27 cellular contexts compared by ENCODE assay signal in the genomic region with DNA sequence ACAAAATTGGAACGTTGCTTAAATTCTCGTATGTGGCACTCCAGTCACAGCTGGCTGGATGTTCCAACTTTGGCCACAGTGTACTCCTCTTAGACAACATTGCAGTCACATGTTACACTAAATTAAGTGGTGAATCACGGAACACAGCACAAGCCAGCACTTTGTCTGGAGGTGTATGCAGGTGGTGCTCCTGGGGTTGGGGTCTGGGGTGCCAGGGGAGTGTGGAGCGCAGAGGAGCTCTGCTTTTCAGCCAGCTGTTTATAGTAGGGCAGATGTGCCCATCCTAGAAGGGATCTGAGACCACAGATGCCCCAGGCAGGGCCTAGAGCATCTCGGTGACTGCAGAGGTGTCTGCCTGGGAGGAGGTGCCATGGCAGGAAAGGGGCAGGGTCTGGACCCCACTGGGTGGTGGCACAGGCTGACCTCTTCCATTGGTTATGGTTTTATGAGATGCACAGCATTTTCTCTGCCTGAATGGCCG.
A peak's percentile ranks its signal among the peaks of the same experiment; 100 is the strongest.
DNase-seq lines count a peak whose midpoint lies in the region; ATAC-seq and TF ChIP-seq lines count a peak whose summit lies in the region.
"Had no signal": no experiment of that assay in that cellular context is flagged by ENCODE, and none has a peak within 500 bp of the region (broad histone marks: within the 10 kb centered on the region; RNA-seq: fewer than 3 reads in every experiment).

No MANE protein-coding gene starts in this region.

- no peak overlapping the region for H3K4me3 ChIP-seq in SK-N-SH (ENCODE audit: low read depth in 2 of 2, low read length in 1 of 2)
- no peak overlapping the region for H3K4me3 ChIP-seq in sigmoid colon
- H3K4me3 ChIP-seq: lower lobe of right lung, mucosa of descending colon, pancreas, SK-N-MC, smooth muscle cell, upper lobe of right lung had no signal

- no peak overlapping the region for H2AFZ ChIP-seq in SK-N-SH (ENCODE audit: low read depth)

- H3K4me1 ChIP-seq in SK-N-SH (ENCODE audit: control insufficient read depth in 1 of 2, insufficient read depth in 2 of 2, low read depth in 1 of 2, low read length in 1 of 2) (no peaks in the 10 kb centered on the region), sigmoid colon (no peaks in the 10 kb centered on the region)
- H3K4me1 ChIP-seq: lower lobe of right lung, upper lobe of right lung had no signal

- no peaks in the 10 kb centered on the region for H3K27me3 ChIP-seq in SK-N-SH (ENCODE audit: insufficient read depth)
- no peaks in the 10 kb centered on the region for H3K27me3 ChIP-seq in sigmoid colon
- H3K27me3 ChIP-seq: pancreas had no signal

- no peak for TF ChIP-seq POLR2A in sigmoid colon (IDR thresholded peaks at IDR 0.05)

- peaks cover 0 to 3% of the 10 kb centered on the region in 2 experiments for H3K36me3 ChIP-seq in SK-N-SH (replicated peaks in 1 of 2; ENCODE audit: control insufficient read depth in 1 of 2, insufficient read depth in 2 of 2, low read length in 1 of 2)
- peaks cover 29 to 90% (median 46%) of the 10 kb centered on the region in 4 donors for H3K36me3 ChIP-seq in sigmoid colon
- H3K36me3 ChIP-seq: lower lobe of right lung, upper lobe of right lung had no signal

- TF ChIP-seq RAD21 in SK-N-SH (IDR thresholded peaks at IDR 0.05; ENCODE audit: low read length) = no peak

- TF ChIP-seq CTCF in SK-N-SH (IDR thresholded peaks at IDR 0.05) (no peak), GM10248 (IDR thresholded peaks at IDR 0.05; ENCODE audit: control extremely low read depth, extremely low read depth, low read depth, missing control alignments) (no peak), sigmoid colon (IDR thresholded peaks at IDR 0.05) (no peak)

- CTCF ChIA-PET in SK-N-SH (lab: Yijun Ruan, JAX) (interaction anchor here (0.8 kb wide), 1 partner anchor 31 kb away, joined by 3 read pairs; no protein-coding TSS in a partner anchor), GM10248 (lab: Yijun Ruan, JAX) (no interaction called here)

- WGBS in SK-N-SH (ENCODE audit: low lambda C conversion rate) = 67% methylated on average over 3 of the region's 6 CpGs
- WGBS in sigmoid colon, 2 donors = 74 to 84% methylated on average over 6 of the region's 6 CpGs

- peak; percentile 12 for DNase-seq in SK-N-SH
- peak; percentile 16 for DNase-seq in GM10248 (ENCODE audit: extremely low spot score)
- DNase-seq in RPMI8226 = peak; percentile 76
- DNase-seq in sigmoid colon = peak; percentile 57
- no peak for DNase-seq in DMS153 treated with DMSO at 0.1 percent for 48 hours (lab: John Stamatoyannopoulos, UW; ENCODE audit: unreplicated experiment)
- no peak for DNase-seq in EL
- DNase-seq: activated CD4-positive, alpha-beta T cell treated with anti-CD3 and anti-CD28 coated beads, Interleukin-2, amount 50 U/mL, for 1 hour; activated gamma-delta T cell; activated naive CD8-positive, alpha-beta T cell treated with anti-CD3 and anti-CD28 coated beads, Interleukin-2, amount 10 ng/mL, durations not matched to agents 7 days and 5 days; activated T-cell treated with anti-CD3 and anti-CD28 coated beads for 4 hours; cortex of kidney; KG1; lower lobe of right lung; NCI-H1436; NCI-H345; NCI-H748 treated with DMSO at 0.1 percent for 48 hours; retina; stimulated activated CD4-positive, alpha-beta T cell treated with anti-CD3 and anti-CD28 coated beads, Interleukin-2, amount 100 ng/mL, for 24 hours; upper lobe of right lung had no signal

- POLR2A ChIA-PET in SK-N-SH (lab: Yijun Ruan, JAX) = interaction anchor here (0.6 kb wide), 1 partner anchor 8 kb away, joined by 3 read pairs; no protein-coding TSS in a partner anchor
- POLR2A ChIA-PET in GM10248 (lab: Yijun Ruan, JAX) = no interaction called here

- no peak overlapping the region for H3K9ac ChIP-seq in SK-N-SH

- H3F3A ChIP-seq in SK-N-SH (replicated peaks; ENCODE audit: insufficient read depth) = no peaks in the 10 kb centered on the region

- H3K79me2 ChIP-seq in SK-N-SH (ENCODE audit: insufficient read depth) = no peaks in the 10 kb centered on the region

- ATAC-seq in SK-N-SH treated with all-trans-retinoic acid at 6 μM for 48 hours = no peak
- no peak for ATAC-seq in HG02642 (IDR thresholded peaks at IDR 0.05; ENCODE audit: poor library complexity, unreplicated experiment)
- ATAC-seq: lower lobe of right lung, mucosa of descending colon, pancreas, upper lobe of right lung had no signal

- no peaks in the 10 kb centered on the region for H4K20me1 ChIP-seq in SK-N-SH (ENCODE audit: insufficient read depth)

- intact Hi-C loops in sigmoid colon (cut with DNase I) = no loop called here

- no peak overlapping the region for H3K4me2 ChIP-seq in SK-N-SH
- H3K4me2 ChIP-seq: smooth muscle cell had no signal

- H3K9me2 ChIP-seq in SK-N-SH = no peaks in the 10 kb centered on the region

- no peak for TF ChIP-seq EP300 in SK-N-SH (IDR thresholded peaks at IDR 0.05; ENCODE audit: borderline replicate concordance in 1 of 2, low read depth in 1 of 2, low read length in 1 of 2)
- no peak for TF ChIP-seq EP300 in sigmoid colon (IDR thresholded peaks at IDR 0.05)

- no peaks in the 10 kb centered on the region for H3K9me3 ChIP-seq in SK-N-SH
- no peaks in the 10 kb centered on the region for H3K9me3 ChIP-seq in sigmoid colon
- H3K9me3 ChIP-seq: lower lobe of right lung, mucosa of descending colon, pancreas, upper lobe of right lung had no signal

- H3K27ac ChIP-seq in SK-N-SH (ENCODE audit: low read depth in 2 of 2, low read length in 1 of 2) = no peak overlapping the region
- H3K27ac ChIP-seq in sigmoid colon = no peak overlapping the region
- H3K27ac ChIP-seq: 22Rv1, lower lobe of right lung, RWPE1, SK-N-MC, upper lobe of right lung had no signal

TF ChIP-seq in SK-N-SH, 30 proteins besides CTCF, POLR2A, EP300 and RAD21 (continues in another document):
- TF ChIP-seq USF1 (IDR thresholded peaks at IDR 0.05; ENCODE audit: borderline replicate concordance, low read depth) (no peak), POLR2AphosphoS5 (IDR thresholded peaks at IDR 0.05; ENCODE audit: low read depth, low read length) (no peak), JUND (IDR thresholded peaks at IDR 0.05) (no peak), TCF12 (IDR thresholded peaks at IDR 0.05) (no peak), MXI1 (IDR thresholded peaks at IDR 0.05; ENCODE audit: low read depth, low read length) (no peak), MEF2A (IDR thresholded peaks at IDR 0.05; ENCODE audit: borderline replicate concordance, low read depth) (no peak), FOSL2 (IDR thresholded peaks at IDR 0.05; ENCODE audit: borderline replicate concordance, low read depth) (no peak), SMC3 (IDR thresholded peaks at IDR 0.05; ENCODE audit: low read depth, low read length) (no peak), CHD2 (IDR thresholded peaks at IDR 0.05; ENCODE audit: low read length, partially characterized antibody) (no peak), GATA2 (CRISPR knock-in tag; IDR thresholded peaks at IDR 0.05) (no peak), SIN3A (IDR thresholded peaks at IDR 0.05; ENCODE audit: borderline replicate concordance, low read depth, low read length) (no peak), EZH2phosphoT487 (IDR thresholded peaks at IDR 0.05; ENCODE audit: borderline replicate concordance, low read depth) (no peak), FOXM1 (IDR thresholded peaks at IDR 0.05; ENCODE audit: low read depth) (no peak), NRF1 (IDR thresholded peaks at IDR 0.05; ENCODE audit: low read depth, low read length) (no peak)
- TF ChIP-seq, protein P1, sequence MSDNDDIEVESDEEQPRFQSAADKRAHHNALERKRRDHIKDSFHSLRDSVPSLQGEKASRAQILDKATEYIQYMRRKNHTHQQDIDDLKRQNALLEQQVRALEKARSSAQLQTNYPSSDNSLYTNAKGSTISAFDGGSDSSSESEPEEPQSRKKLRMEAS (IDR thresholded peaks at IDR 0.05; ENCODE audit: low read depth) = no peak

TF ChIP-seq in SK-N-SH treated with all-trans-retinoic acid at 6 μM for 48 hours, 23 proteins besides CTCF, POLR2A, EP300 and RAD21 (continues in another document):
- TF ChIP-seq PATZ1 (CRISPR knock-in tag; IDR thresholded peaks at IDR 0.05; ENCODE audit: borderline replicate concordance) (no peak), CREB5 (CRISPR knock-in tag; IDR thresholded peaks at IDR 0.05; ENCODE audit: low read depth) (no peak), RARB (CRISPR knock-in tag; IDR thresholded peaks at IDR 0.05) (no peak), CSRNP3 (CRISPR knock-in tag; IDR thresholded peaks at IDR 0.05) (no peak)

Comparison
In these comparisons a context has a peak if more than half of its experiments do, and no peak if none do; other contexts are left out.
1. DNase-seq: peak in SK-N-SH (single experiment), GM10248 (single experiment), RPMI8226 (single experiment) and sigmoid colon (single experiment); none in DMS153 treated with DMSO at 0.1 percent for 48 hours (single experiment) and EL (single experiment).